ENCODE assay signal across 20 cellular contexts in the genomic region with DNA sequence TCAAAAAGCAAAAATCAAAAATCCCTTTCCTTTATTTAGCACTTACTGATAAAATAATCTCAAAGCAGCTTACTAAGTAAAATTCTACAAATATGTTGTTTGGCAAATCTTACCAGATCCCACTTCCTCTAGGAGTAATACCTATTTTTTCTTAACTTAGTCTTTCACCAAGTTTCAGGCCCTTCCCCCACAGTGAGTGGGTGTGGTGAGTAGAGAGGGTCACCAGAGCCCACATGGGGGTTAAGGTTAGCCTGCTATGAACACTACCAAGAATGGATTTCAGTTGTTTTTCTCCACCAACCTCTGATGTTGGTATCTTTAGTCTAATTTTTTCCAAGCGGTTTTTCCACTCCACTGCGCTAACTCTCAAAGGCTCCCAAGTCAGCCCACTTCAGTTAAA.
"Had no signal": no experiment of that assay in that cellular context is flagged by ENCODE, and none has a peak within 500 bp of the region (broad histone marks: within the 10 kb centered on the region; RNA-seq: fewer than 3 reads in every experiment).

No MANE protein-coding gene starts in this region.

- H3K4me1 Mint-ChIP-seq: nephron had no signal

- H3K4me3 Mint-ChIP-seq: activated T-cell treated with anti-CD3 and anti-CD28 coated beads, Interleukin-2, amount 50 U/mL, for 72 hours; effector memory CD8-positive, alpha-beta T cell; nephron; stimulated activated naive B cell treated with anti-CD40 and anti-IgM and Interleukin-4, amounts not matched to agents 10 μg/mL and 1 μg/mL and 100 μg/mL, for 72 hours; type B pancreatic cell had no signal

- ATAC-seq: activated CD4-positive, CD25-positive, alpha-beta regulatory T cell treated with anti-CD3 and anti-CD28 coated beads, Interleukin-2, amount 50 U/mL, for 24 hours; activated T-cell treated with anti-CD3 and anti-CD28 coated beads, Interleukin-2, amount 50 U/mL, for 72 hours; effector memory CD8-positive, alpha-beta T cell; gastrocnemius medialis; left ventricle myocardium superior; right lobe of liver; stimulated activated naive B cell treated with anti-CD40 and anti-IgM and Interleukin-4, amounts not matched to agents 10 μg/mL and 1 μg/mL and 100 μg/mL, for 72 hours had no signal

- H3K27ac Mint-ChIP-seq: activated T-cell treated with anti-CD3 and anti-CD28 coated beads, Interleukin-2, amount 50 U/mL, for 72 hours; nephron; progenitor cell of endocrine pancreas; type B pancreatic cell had no signal

- H3K27me3 Mint-ChIP-seq: effector memory CD8-positive, alpha-beta T cell; progenitor cell of endocrine pancreas; stimulated activated naive B cell treated with anti-CD40 and anti-IgM and Interleukin-4, amounts not matched to agents 10 μg/mL and 1 μg/mL and 100 μg/mL, for 72 hours; type B pancreatic cell had no signal

- DNase-seq: activated CD8-positive, alpha-beta memory T cell treated with anti-CD3 and anti-CD28 coated beads, Interleukin-2, amount 50 U/mL, for 4 hours; activated naive CD4-positive, alpha-beta T cell treated with Interleukin-2 at 50 U/mL for 16 hours; amygdala; caudate nucleus; cortex of kidney; effector memory CD8-positive, alpha-beta T cell; gastrocnemius medialis; glutamatergic neuron; left ventricle myocardium superior; ovary; right lobe of liver; stimulated activated CD4-positive, alpha-beta T cell treated with anti-CD3 and anti-CD28 coated beads, Interleukin-4, amount 100 ng/mL, for 24 hours; stimulated activated naive B cell treated with anti-CD40 and anti-IgM and Interleukin-4, amounts not matched to agents 10 μg/mL and 1 μg/mL and 100 μg/mL, for 72 hours; T-helper 1 cell; uterus had no signal

- H3K9me3 Mint-ChIP-seq: effector memory CD8-positive, alpha-beta T cell had no signal
